ENCODE assay signal across 8 cellular contexts in the genomic region with DNA sequence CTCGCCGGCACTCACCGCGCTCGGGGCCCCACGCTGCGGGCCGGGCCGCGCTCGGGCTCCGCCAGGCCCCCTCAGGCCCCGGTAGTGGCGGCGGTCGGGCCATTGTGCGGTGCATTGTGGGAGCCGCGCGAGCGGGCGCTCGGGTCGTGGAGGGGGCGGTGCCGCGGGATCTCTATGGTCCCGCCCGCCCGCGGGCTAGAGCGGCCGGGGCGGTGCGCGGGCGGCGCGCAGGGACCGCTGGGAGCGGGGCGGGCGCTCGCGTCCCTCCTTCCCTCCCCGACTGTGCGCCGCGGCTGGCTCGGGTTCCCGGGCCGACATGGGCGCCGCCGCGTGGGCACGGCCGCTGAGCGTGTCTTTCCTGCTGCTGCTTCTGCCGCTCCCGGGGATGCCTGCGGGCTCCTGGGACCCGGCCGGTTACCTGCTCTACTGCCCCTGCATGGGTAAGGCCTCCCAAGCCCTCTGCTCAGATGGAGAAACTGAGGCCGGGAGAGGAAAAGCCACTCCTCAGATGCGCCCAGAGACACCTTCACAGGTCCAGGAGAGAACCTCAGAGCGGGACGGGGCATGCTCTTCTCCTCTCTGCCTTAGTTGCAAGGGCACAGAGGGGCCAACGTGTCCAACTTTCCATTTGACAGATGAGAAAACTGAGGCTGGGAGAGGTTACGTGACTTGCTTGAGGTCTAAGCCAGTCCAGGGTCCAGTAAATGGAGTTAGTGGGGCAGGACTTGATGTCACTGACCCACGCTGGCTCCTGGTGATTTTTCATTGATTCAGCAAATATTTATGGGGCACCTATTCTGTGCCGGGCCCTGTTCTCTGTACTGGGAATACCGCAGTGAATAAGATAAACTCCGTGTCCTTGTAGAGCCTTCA. TPM values are rescaled to one million over a fixed set of nuclear protein-coding genes. Genes with fewer than 3 reads are reported as not detected.
DNase-seq lines count a peak whose midpoint lies in the region; ATAC-seq and TF ChIP-seq lines count a peak whose summit lies in the region.

A gene with protein sequence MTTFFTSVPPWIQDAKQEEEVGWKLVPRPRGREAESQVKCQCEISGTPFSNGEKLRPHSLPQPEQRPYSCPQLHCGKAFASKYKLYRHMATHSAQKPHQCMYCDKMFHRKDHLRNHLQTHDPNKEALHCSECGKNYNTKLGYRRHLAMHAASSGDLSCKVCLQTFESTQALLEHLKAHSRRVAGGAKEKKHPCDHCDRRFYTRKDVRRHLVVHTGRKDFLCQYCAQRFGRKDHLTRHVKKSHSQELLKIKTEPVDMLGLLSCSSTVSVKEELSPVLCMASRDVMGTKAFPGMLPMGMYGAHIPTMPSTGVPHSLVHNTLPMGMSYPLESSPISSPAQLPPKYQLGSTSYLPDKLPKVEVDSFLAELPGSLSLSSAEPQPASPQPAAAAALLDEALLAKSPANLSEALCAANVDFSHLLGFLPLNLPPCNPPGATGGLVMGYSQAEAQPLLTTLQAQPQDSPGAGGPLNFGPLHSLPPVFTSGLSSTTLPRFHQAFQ (minus strand): TSS at position 118 of the 873 bp plus-strand sequence. CDS start 5,565 bp downstream, outside the sequence.
A gene (plus strand): TSS at position 255 of the 873 bp plus-strand sequence. CDS start 62 bp downstream, at position 317.

- peak; percentile 99 for ATAC-seq in HCT116

- H3K9me2 ChIP-seq in HCT116 (ENCODE audit: insufficient read depth) (no peaks in the 10 kb centered on the region), MM.1S (replicated peaks; ENCODE audit: insufficient read depth, low read length) (no peaks in the 10 kb centered on the region)

- no peaks in the 10 kb centered on the region for H3K9me3 Mint-ChIP-seq in activated naive CD4-positive, alpha-beta T cell treated with anti-CD3 and anti-CD28 coated beads for 36 hours

- H3K4me1 Mint-ChIP-seq in activated naive CD4-positive, alpha-beta T cell treated with anti-CD3 and anti-CD28 coated beads for 36 hours (ENCODE audit: low read depth): peaks cover 65% of the 10 kb centered on the region

- H3K9ac ChIP-seq in HCT116 (ENCODE audit: low read length): peak within 1 kb of the TSS; percentile 99
- H3K9ac ChIP-seq in MM.1S (ENCODE audit: low read length): peak within 1 kb of the TSS; percentile 97
- peak within 1 kb of the TSS; percentile 100 for H3K9ac ChIP-seq in SK-N-MC (ENCODE audit: insufficient read length)

- peak within 1 kb of the TSS; percentile 89 for H3K27ac ChIP-seq in HCT116 (ENCODE audit: low read depth, low read length)
- peak within 1 kb of the TSS; percentile 29; the same call in 1 of the 2 replicates for H3K27ac ChIP-seq in MM.1S (ENCODE audit: low read length)
- peak within 1 kb of the TSS; percentile 74 for H3K27ac ChIP-seq in SK-N-MC
- H3K27ac ChIP-seq in osteoblast (ENCODE audit: low read depth, low read length): peak within 1 kb of the TSS; percentile 79
- peak within 1 kb of the TSS; percentile 91 for H3K27ac ChIP-seq in testis

- peak within 1 kb of the TSS; percentile 99 for H3K4me3 Mint-ChIP-seq in activated naive CD4-positive, alpha-beta T cell treated with anti-CD3 and anti-CD28 coated beads for 36 hours

- H3K4me1 ChIP-seq in HCT116 (ENCODE audit: control insufficient read depth in 1 of 2, insufficient read depth in 2 of 2, low read length in 2 of 2) (peaks cover 6 to 27% of the 10 kb centered on the region in 2 experiments; a peak in 3 of 4 replicates), MM.1S (ENCODE audit: low read length) (peaks cover 22% of the 10 kb centered on the region), osteoblast (ENCODE audit: insufficient read depth, low read length) (peaks cover 28% of the 10 kb centered on the region), testis (peaks cover 53% of the 10 kb centered on the region)

- H4K20me1 ChIP-seq in HCT116 (ENCODE audit: insufficient read depth): peaks cover 8% of the 10 kb centered on the region; the same call in 1 of the 2 replicates
- 0 out of 2 replicates have a peak, but pooled peaks cover 8% of the 10 kb centered on the region for H4K20me1 ChIP-seq in MM.1S (ENCODE audit: insufficient read depth, low read length)
- peaks cover 16% of the 10 kb centered on the region for H4K20me1 ChIP-seq in osteoblast (ENCODE audit: insufficient read depth, low read length)

- RAD21 ChIA-PET in HCT116 (lab: Charles Lee; ENCODE audit: low non-redundant PET in 1 of 2, low total read pairs in 2 of 2, uncharacterized antibody in 2 of 2, unreplicated experiment in 2 of 2): no interaction called here

- CTCF ChIA-PET in GM10248 (lab: Yijun Ruan, JAX): no interaction called here
- CTCF ChIA-PET in HCT116 (lab: Charles Lee): no interaction called here
- CTCF ChIA-PET in activated naive CD4-positive, alpha-beta T cell treated with anti-CD3 and anti-CD28 coated beads for 36 hours (lab: Charles Lee): no interaction called here

- peaks cover 17 to 29% of the 10 kb centered on the region in 2 experiments; a peak in 3 of 4 replicates for H3K36me3 ChIP-seq in HCT116 (ENCODE audit: control insufficient read depth in 1 of 2, insufficient read depth in 2 of 2, low read length in 2 of 2)
- no peaks in the 10 kb centered on the region; the same call in 1 of the 2 replicates for H3K36me3 ChIP-seq in MM.1S (replicated peaks; ENCODE audit: insufficient read depth, low read length)
- peaks cover 55% of the 10 kb centered on the region for H3K36me3 ChIP-seq in SK-N-MC (ENCODE audit: insufficient read depth, low read length)
- peaks cover 9% of the 10 kb centered on the region for H3K36me3 ChIP-seq in osteoblast (ENCODE audit: insufficient read depth, low read length)
- no peaks in the 10 kb centered on the region for H3K36me3 ChIP-seq in testis (ENCODE audit: low read depth, missing control alignments)

- POLR2A ChIA-PET in GM10248 (lab: Yijun Ruan, JAX): no interaction called here
- POLR2A ChIA-PET in HCT116 (lab: Charles Lee): no interaction called here

- DNase-seq in GM10248 (ENCODE audit: extremely low spot score) (peak; percentile 99), HCT116 (ENCODE audit: low read depth, low spot score) (peak; percentile 61), MM.1S (peak; percentile 87), SK-N-MC (ENCODE audit: low read depth, low spot score) (no peak), globus pallidus (ENCODE audit: low spot score) (peak; percentile 88), osteoblast (ENCODE audit: insufficient read length, low spot score, missing footprints) (peak; percentile 100), testis (peak; percentile 93)
- peak; percentile 92 for DNase-seq in activated naive CD4-positive, alpha-beta T cell treated with anti-CD3 and anti-CD28 coated beads for 36 hours

- H3K4me3 ChIP-seq in HCT116 (replicated peaks in 1 of 2; ENCODE audit: low read depth in 1 of 2, low read length in 2 of 2): peak within 1 kb of the TSS; percentile 68 to 100
- peak within 1 kb of the TSS; percentile 100 for H3K4me3 ChIP-seq in MM.1S (ENCODE audit: low read length)
- H3K4me3 ChIP-seq in SK-N-MC: peak within 1 kb of the TSS; percentile 99
- peak within 1 kb of the TSS; percentile 92 for H3K4me3 ChIP-seq in osteoblast (ENCODE audit: insufficient read depth, low read length)
- H3K4me3 ChIP-seq in testis: peak within 1 kb of the TSS; percentile 86 to 95

- no peaks in the 10 kb centered on the region for H3K9me3 ChIP-seq in HCT116 (ENCODE audit: control insufficient read depth in 1 of 2, insufficient read depth in 1 of 2, low read depth in 1 of 2, low read length in 2 of 2)
- no peaks in the 10 kb centered on the region for H3K9me3 ChIP-seq in MM.1S (replicated peaks; ENCODE audit: insufficient read depth, low read length)
- no peaks in the 10 kb centered on the region for H3K9me3 ChIP-seq in SK-N-MC (ENCODE audit: low read depth, low read length)
- no peaks in the 10 kb centered on the region for H3K9me3 ChIP-seq in osteoblast (ENCODE audit: low read depth, low read length)
- H3K9me3 ChIP-seq in testis: no peaks in the 10 kb centered on the region

- H3K36me3 Mint-ChIP-seq in activated naive CD4-positive, alpha-beta T cell treated with anti-CD3 and anti-CD28 coated beads for 36 hours (ENCODE audit: low read depth): peaks cover 79% of the 10 kb centered on the region

- TF ChIP-seq POLR2A in HCT116 (IDR thresholded peaks at IDR 0.05; ENCODE audit: borderline replicate concordance, extremely low read depth, insufficient read depth, insufficient read length) (no peak), testis (IDR thresholded peaks at IDR 0.05) (no peak)

- H3K27me3 ChIP-seq in HCT116 (ENCODE audit: insufficient read depth, low read length): no peaks in the 10 kb centered on the region
- H3K27me3 ChIP-seq in MM.1S (replicated peaks; ENCODE audit: insufficient read depth, low read length): no peaks in the 10 kb centered on the region
- no peaks in the 10 kb centered on the region for H3K27me3 ChIP-seq in osteoblast (ENCODE audit: insufficient read depth, low read length)
- H3K27me3 ChIP-seq in testis: no peaks in the 10 kb centered on the region

- TSS peak; percentile 68 for BruUV-seq in HCT116 (replicated peaks; lab: Mats Ljungman, UMichigan)

- TF ChIP-seq RAD21 in HCT116 (IDR thresholded peaks at IDR 0.05; ENCODE audit: low read depth): no peak

- H3K79me2 ChIP-seq in HCT116 (ENCODE audit: insufficient read depth, low read length) (peaks cover 85% of the 10 kb centered on the region), MM.1S (ENCODE audit: low read length) (peaks cover 71% of the 10 kb centered on the region), osteoblast (ENCODE audit: insufficient read depth, low read length) (peaks cover 79% of the 10 kb centered on the region)

- intact Hi-C loops in HCT116 (cut with micrococcal nuclease): loop anchor here (5.0 kb wide), 1 partner anchor 444 kb away; no protein-coding TSS in a partner anchor
- intact Hi-C loops in activated naive CD4-positive, alpha-beta T cell treated with anti-CD3 and anti-CD28 coated beads for 36 hours (cut with micrococcal nuclease): loop anchor here (1.0 kb wide), 1 partner anchor 99 kb away; a partner anchor contains a TSS
- intact Hi-C loops in testis (cut with DNase I; ENCODE audit: low total_unique reads): loop anchor here (5.0 kb wide), 1 partner anchor 101 kb away; a partner anchor contains a TSS

- WGBS in testis, 2 donors: 1 to 3% methylated on average over 16 to 43 of the region's 74 CpGs

- no peaks in the 10 kb centered on the region for H3K27me3 Mint-ChIP-seq in activated naive CD4-positive, alpha-beta T cell treated with anti-CD3 and anti-CD28 coated beads for 36 hours (ENCODE audit: low read depth)

- peaks cover 10% of the 10 kb centered on the region; the same call in 1 of the 2 replicates for H3F3A ChIP-seq in MM.1S (ENCODE audit: insufficient read depth, low read length)

- H3K4me2 ChIP-seq in HCT116 (ENCODE audit: low read length) (peak within 1 kb of the TSS; percentile 90), MM.1S (ENCODE audit: low read depth, low read length) (peak within 1 kb of the TSS; percentile 99), osteoblast (ENCODE audit: insufficient read depth, low read length) (peak within 1 kb of the TSS; percentile 98)

- peak within 1 kb of the TSS; percentile 98 for H3K27ac Mint-ChIP-seq in activated naive CD4-positive, alpha-beta T cell treated with anti-CD3 and anti-CD28 coated beads for 36 hours

- H2AFZ ChIP-seq in HCT116 (ENCODE audit: low read depth, low read length, poor library complexity, severe bottlenecking): peak within 1 kb of the TSS; percentile 56
- peak within 1 kb of the TSS; percentile 99 for H2AFZ ChIP-seq in MM.1S (ENCODE audit: low read length)
- H2AFZ ChIP-seq in osteoblast (ENCODE audit: low read length): peak within 1 kb of the TSS; percentile 91

- TF ChIP-seq CTCF in GM10248 (IDR thresholded peaks at IDR 0.05; ENCODE audit: control extremely low read depth, extremely low read depth, low read depth, missing control alignments): peak; percentile 24
- no peak for TF ChIP-seq CTCF in HCT116 (IDR thresholded peaks at IDR 0.05 in 2 of 3, conservative IDR thresholded peaks at IDR 0.05 in 1 of 3; ENCODE audit: borderline replicate concordance in 1 of 3, insufficient read depth in 1 of 3, low read depth in 2 of 3, low read length in 2 of 3)
- TF ChIP-seq CTCF in MM.1S (IDR thresholded peaks at IDR 0.05; ENCODE audit: low read length): peak; percentile 17
- TF ChIP-seq CTCF in osteoblast (IDR thresholded peaks at IDR 0.05; ENCODE audit: extremely low read depth, low read depth, low read length): no peak
- peak in 1 of 3 experiments; percentile 8 for TF ChIP-seq CTCF in testis (IDR thresholded peaks at IDR 0.05)

RNA-seq across cellular contexts. Expression of the first gene that starts in this region (rescaled TPM):
- total RNA-seq in HCT116 (2021; ENCODE audit: unreplicated experiment) (18.3 TPM), osteoblast (2.5 and 2.7 TPM in 2 replicates), testis (10 to 100 TPM; 30.5 to 36.8 TPM)
- 8.5 and 10.3 TPM in 2 replicates for polyA plus RNA-seq in HCT116 (2012)
- 10 to 100 TPM; 63.3 to 64.9 TPM for total RNA-seq in activated naive CD4-positive, alpha-beta T cell treated with anti-CD3 and anti-CD28 coated beads for 36 hours
- polyA plus RNA-seq in testis (ENCODE audit: insufficient read depth, low read depth, low replicate concordance): 33.5 TPM

RNA-seq across cellular contexts. Expression of the second gene that starts in this region (rescaled TPM):
- total RNA-seq in HCT116 (2021; ENCODE audit: unreplicated experiment): 34.5 TPM
- polyA plus RNA-seq in HCT116 (2012): 21.1 and 23.5 TPM in 2 replicates
- 10 to 100 TPM; 37.1 to 38.9 TPM for total RNA-seq in activated naive CD4-positive, alpha-beta T cell treated with anti-CD3 and anti-CD28 coated beads for 36 hours
- 40.9 and 43.0 TPM in 2 replicates for total RNA-seq in osteoblast
- 10 to 100 TPM; 46.6 to 54.2 TPM for total RNA-seq in testis
- polyA plus RNA-seq in testis (ENCODE audit: insufficient read depth, low read depth, low replicate concordance): 31.0 TPM

Comparison
In these comparisons a context has a peak if more than half of its experiments do, and no peak if none do; other contexts are left out.
1. CTCF ChIP-seq: peak in GM10248 (single experiment) and MM.1S (single experiment); none in HCT116 (0 of 3) and osteoblast (single experiment).
2. H3K27ac ChIP-seq: peak in every context shown above with its lines; median percentile 91 in testis; 89 in HCT116; 79 in osteoblast; 74 in SK-N-MC; 29 in MM.1S.
3. Peak in every context shown above with its lines, with median percentiles within 50 percentile points of each other: H2AFZ ChIP-seq, H3K4me2 ChIP-seq, H3K4me3 ChIP-seq and H3K9ac ChIP-seq.